In genomic region chr18:62523255-62523588, GRCh38 we compare ENCODE assay signal across 8 cellular contexts. TPM values are rescaled to one million over a fixed set of nuclear protein-coding genes. Genes with fewer than 3 reads are reported as not detected.
A peak's percentile ranks its signal among the peaks of the same experiment; 100 is the strongest.
DNase-seq lines count a peak whose midpoint lies in the region; ATAC-seq and TF ChIP-seq lines count a peak whose summit lies in the region.

No MANE protein-coding gene starts in this region.

- no peaks in the 10 kb centered on the region for H3K36me3 ChIP-seq in HUES48 (ENCODE audit: control insufficient read depth, insufficient read depth, low read length)
- H3K36me3 ChIP-seq in neuron (ENCODE audit: insufficient read depth, low read length) = no peaks in the 10 kb centered on the region

- no peaks in the 10 kb centered on the region for H3K9me3 ChIP-seq in HUES48 (ENCODE audit: control insufficient read depth, insufficient read depth, low read length)
- no peaks in the 10 kb centered on the region for H3K9me3 ChIP-seq in neuron (ENCODE audit: low read length)

- H3K27ac Mint-ChIP-seq in dendritic cell treated with granulocyte-macrophage colony-stimulating factor and Interleukin-4, amounts not matched to agents 40 ng/mL and 50 ng/mL, for 4 days = peak overlapping the region; percentile 89

- DNase-seq in AG10803 (ENCODE audit: low read depth) (no peak), glomerular visceral epithelial cell (ENCODE audit: extremely low spot score) (no peak), NCI-H1417 (lab: John Stamatoyannopoulos, UW) (no peak), COLO829 (ENCODE audit: low spot score) (no peak), left colon (no peak)

- peak overlapping the region; percentile 80 for H3K4me3 Mint-ChIP-seq in dendritic cell treated with granulocyte-macrophage colony-stimulating factor and Interleukin-4, amounts not matched to agents 40 ng/mL and 50 ng/mL, for 4 days

- no peak for TF ChIP-seq CTCF in AG10803 (conservative IDR thresholded peaks at IDR 0.05; ENCODE audit: low read length)

- H3K27me3 ChIP-seq in HUES48 (ENCODE audit: control insufficient read depth, insufficient read depth, low read length) = peaks cover 53% of the 10 kb centered on the region
- peaks cover 14% of the 10 kb centered on the region for H3K27me3 ChIP-seq in neuron (ENCODE audit: insufficient read depth, low read length)

- ATAC-seq in left colon = no peak

- H3K9me3 Mint-ChIP-seq in dendritic cell treated with granulocyte-macrophage colony-stimulating factor and Interleukin-4, amounts not matched to agents 40 ng/mL and 50 ng/mL, for 4 days = no peaks in the 10 kb centered on the region

- no peak overlapping the region for H3K9ac ChIP-seq in HUES48 (ENCODE audit: low read depth, low read length)

- peaks cover 4% of the 10 kb centered on the region for H3K27me3 Mint-ChIP-seq in dendritic cell treated with granulocyte-macrophage colony-stimulating factor and Interleukin-4, amounts not matched to agents 40 ng/mL and 50 ng/mL, for 4 days

- H3K4me1 ChIP-seq in HUES48 (ENCODE audit: control insufficient read depth, insufficient read depth, low read length) (peaks cover 30% of the 10 kb centered on the region), neuron (ENCODE audit: insufficient read depth, low read length) (peaks cover 28% of the 10 kb centered on the region)

- H2AFZ ChIP-seq in neuron (ENCODE audit: low read depth, low read length) = peak overlapping the region; percentile 97

- H3K36me3 Mint-ChIP-seq in dendritic cell treated with granulocyte-macrophage colony-stimulating factor and Interleukin-4, amounts not matched to agents 40 ng/mL and 50 ng/mL, for 4 days (ENCODE audit: low read depth) = peaks cover 22% of the 10 kb centered on the region

- intact Hi-C loops in dendritic cell treated with granulocyte-macrophage colony-stimulating factor and Interleukin-4, amounts not matched to agents 40 ng/mL and 50 ng/mL, for 4 days (cut with micrococcal nuclease) = loop anchor here (2.0 to 5.0 kb wide), 3 partner anchors 71 to 336 kb away; partner anchors contain the start of genes PIGN and RELCH
- intact Hi-C loops in left colon (cut with DNase I, micrococcal nuclease) = no loop called here

- H3K4me3 ChIP-seq in AG10803 (ENCODE audit: low read length) (peak overlapping the region; percentile 77), HUES48 (ENCODE audit: low read depth, low read length) (peak overlapping the region; percentile 80; the same call in 1 of the 2 replicates), neuron (ENCODE audit: low read length) (peak overlapping the region; percentile 77)

- H3K27ac ChIP-seq in HUES48 (ENCODE audit: low read depth, low read length) = peak overlapping the region; percentile 95

- H3K4me1 Mint-ChIP-seq in dendritic cell treated with granulocyte-macrophage colony-stimulating factor and Interleukin-4, amounts not matched to agents 40 ng/mL and 50 ng/mL, for 4 days (ENCODE audit: low read depth) = peaks cover 29% of the 10 kb centered on the region

RNA-seq across cellular contexts. Expression of gene ZCCHC2, which starts 0.4 kb away (rescaled TPM):
- 10 to 100 TPM; 20.2 to 23.5 TPM for total RNA-seq in left colon
